8 cellular contexts compared by ENCODE assay signal in genomic region chr6:43506667-43507471, GRCh38.
DNase-seq lines count a peak whose midpoint lies in the region; ATAC-seq and TF ChIP-seq lines count a peak whose summit lies in the region.

No MANE protein-coding gene starts in this region.

- H3K9me3 ChIP-seq in RWPE2 (ENCODE audit: severe bottlenecking) (no peaks in the 10 kb centered on the region), neutrophil (no peaks in the 10 kb centered on the region)

- DNase-seq in AG10803 (ENCODE audit: low read depth) (peak; percentile 77), LoVo (ENCODE audit: low spot score) (peak; percentile 75), RWPE2 (ENCODE audit: low spot score) (no peak), fibroblast of the conjunctiva (ENCODE audit: low read depth) (peak; percentile 70), substantia nigra (lab: John Stamatoyannopoulos, UW) (peak in 46 of 49 donors; percentile 22 to 87 (median 66))
- peak; percentile 61 to 68 for DNase-seq in activated T-helper 1 cell treated with anti-CD3 and anti-CD28 coated beads, Interleukin-2, amount 50 U/mL, for 16 hours (ENCODE audit: low read depth in 1 of 2, low spot score in 1 of 2)

- H3K4me1 ChIP-seq in RWPE2 (ENCODE audit: insufficient read depth, poor library complexity, severe bottlenecking) (no peaks in the 10 kb centered on the region), neutrophil (ENCODE audit: control insufficient read depth in 1 of 2, insufficient read depth in 1 of 2, low read depth in 1 of 2, low read length in 1 of 2) (peaks cover 12 to 23% of the 10 kb centered on the region in 2 experiments)

- H3K36me3 ChIP-seq in RWPE2 (ENCODE audit: low read depth) (peaks cover 10% of the 10 kb centered on the region), neutrophil (peaks cover 56% of the 10 kb centered on the region)

- peak; percentile 55 for ATAC-seq in GM19035 (IDR thresholded peaks at IDR 0.05; ENCODE audit: unreplicated experiment)
- peak; percentile 55 for ATAC-seq in RWPE2 (ENCODE audit: low read depth)

- TF ChIP-seq CTCF in AG10803 (conservative IDR thresholded peaks at IDR 0.05; ENCODE audit: low read length) (peak; percentile 94), RWPE2 (IDR thresholded peaks at IDR 0.05; ENCODE audit: poor library complexity, severe bottlenecking) (peak; percentile 96), neutrophil (IDR thresholded peaks at IDR 0.05) (peak; percentile 91)

- H3K27ac ChIP-seq in RWPE2 (ENCODE audit: poor library complexity, severe bottlenecking) (no peak overlapping the region), neutrophil (no peak overlapping the region), substantia nigra (ENCODE audit: low read depth, low read length, poor library complexity, severe bottlenecking) (peak overlapping the region; percentile 23)

- H3K27me3 ChIP-seq in RWPE2 (ENCODE audit: insufficient read depth, poor library complexity, severe bottlenecking) (no peaks in the 10 kb centered on the region), neutrophil (peaks cover 40% of the 10 kb centered on the region)

- H3K4me3 ChIP-seq in AG10803 (ENCODE audit: low read length) (no peak overlapping the region), RWPE2 (ENCODE audit: severe bottlenecking) (no peak overlapping the region), neutrophil (ENCODE audit: low read depth in 1 of 2, low read length in 1 of 2) (no peak overlapping the region)
